In the genomic region with DNA sequence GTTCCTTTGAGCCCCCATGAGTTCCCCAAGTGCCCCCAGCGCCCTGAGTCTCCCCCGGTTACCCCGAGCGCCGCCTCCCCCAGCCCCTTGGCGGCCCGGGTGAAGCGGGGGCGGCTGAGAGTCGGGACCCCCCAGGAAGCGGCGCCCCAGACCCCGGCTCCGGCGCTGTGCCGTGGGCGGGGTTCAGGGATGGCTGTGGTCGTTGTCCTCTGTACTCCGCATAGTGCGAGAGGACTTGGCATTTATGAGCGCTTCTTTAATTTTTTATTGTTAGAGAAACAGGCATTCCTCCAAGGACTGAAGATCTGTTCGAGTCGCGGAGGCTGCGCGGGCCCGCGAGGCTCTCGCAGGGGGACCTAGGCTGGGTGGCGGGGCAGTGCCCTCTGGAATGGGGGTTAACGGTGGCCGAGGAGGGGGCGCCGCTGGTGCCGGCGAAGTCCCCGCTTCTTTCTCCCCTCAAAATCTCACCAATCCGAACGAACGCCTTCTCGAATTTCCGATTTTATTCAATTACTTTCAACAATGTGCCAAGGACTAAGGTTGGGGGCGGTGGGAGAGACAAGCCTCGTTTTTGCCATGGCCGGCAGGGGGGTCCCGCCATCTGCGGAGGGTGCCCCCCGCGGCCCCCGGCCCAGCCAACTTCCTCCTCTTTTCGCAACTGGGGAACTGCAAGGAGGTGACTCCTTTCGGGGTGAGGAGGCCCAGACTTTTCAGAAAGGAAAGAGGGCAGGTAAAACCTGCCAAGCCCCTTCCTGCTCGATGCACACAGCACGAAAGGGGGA, we compare ENCODE assay signal across 8 cellular contexts. TPM values are rescaled to one million over a fixed set of nuclear protein-coding genes. Genes with fewer than 3 reads are reported as not detected.
A peak's percentile ranks its signal among the peaks of the same experiment; 100 is the strongest.
DNase-seq lines count a peak whose midpoint lies in the region; ATAC-seq and TF ChIP-seq lines count a peak whose summit lies in the region.

No MANE protein-coding gene starts in this region.

- H3K9me3 ChIP-seq in colonic mucosa, result no peaks in the 10 kb centered on the region

- no peak overlapping the region for H3K27ac Mint-ChIP-seq in naive B cell

- peak overlapping the region in 1 of 2 donors; percentile 38 for H3K9ac ChIP-seq in colonic mucosa (ENCODE audit: low read depth in 2 of 2, low read length in 2 of 2)

- peaks cover 34% of the 10 kb centered on the region for H3K27me3 ChIP-seq in colonic mucosa

- H3K36me3 Mint-ChIP-seq in naive B cell, result no peaks in the 10 kb centered on the region

- H3K4me1 ChIP-seq in colonic mucosa, result peaks cover 5% of the 10 kb centered on the region

- H3K27me3 Mint-ChIP-seq in naive B cell, result peaks cover 50 to 68% (median 56%) of the 10 kb centered on the region in 3 donors

- peaks cover 0 to 2% (median 0%) of the 10 kb centered on the region in 7 donors for H3K9me3 Mint-ChIP-seq in naive B cell

- H3K27ac ChIP-seq in colonic mucosa, result no peak overlapping the region

- TF ChIP-seq CTCF in AG09309 (IDR thresholded peaks at IDR 0.05; ENCODE audit: control insufficient read depth, insufficient read depth, low read depth, low read length, missing control alignments) (no peak), LNCaP clone FGC (IDR thresholded peaks at IDR 0.05; ENCODE audit: control insufficient read depth, extremely low read depth, insufficient read depth) (no peak), colonic mucosa (IDR thresholded peaks at IDR 0.05) (no peak)

- intact Hi-C loops in colonic mucosa (cut with DNase I), result loop anchor here (10.0 kb wide), 1 partner anchor 731 kb away; no protein-coding TSS in a partner anchor

- peaks cover 19 to 22% (median 20%) of the 10 kb centered on the region in 3 donors for H3K4me1 Mint-ChIP-seq in naive B cell

- DNase-seq in AG09309 (ENCODE audit: low read depth), result no peak
- no peak for DNase-seq in LNCaP clone FGC (ENCODE audit: low read depth)
- no peak for DNase-seq in colonic mucosa
- DNase-seq in naive B cell, result no peak
- no peak for DNase-seq in NCI-H2171 (lab: John Stamatoyannopoulos, UW)
- DNase-seq in NCI-H345 treated with DMSO at 0.1 percent for 48 hours (lab: John Stamatoyannopoulos, UW; ENCODE audit: unreplicated experiment), result no peak
- DNase-seq in AG08396 (ENCODE audit: low spot score), result no peak

- peak; percentile 24 for ATAC-seq in naive B cell (ENCODE audit: low read depth in 2 of 2)
- no peak for ATAC-seq in HG03571 (IDR thresholded peaks at IDR 0.05; ENCODE audit: unreplicated experiment)

- peak overlapping the region; percentile 78 to 88 (median 82) for H3K4me3 Mint-ChIP-seq in naive B cell

- H3K4me3 ChIP-seq in AG09309 (ENCODE audit: control insufficient read depth, low read depth, low read length) (peak overlapping the region; percentile 10), LNCaP clone FGC (ENCODE audit: low read depth, low read length) (peak overlapping the region; percentile 43), colonic mucosa (peak overlapping the region; percentile 71)

- H3K36me3 ChIP-seq in colonic mucosa, result no peaks in the 10 kb centered on the region

RNA-seq across cellular contexts. Expression of a gene that starts 0.6 kb away (rescaled TPM):
- 10 to 100 TPM; 41.5 to 50.4 TPM for total RNA-seq in colonic mucosa
- not detected for polyA plus RNA-seq in naive B cell (ENCODE audit: low read depth in 6 of 6)

RNA-seq across cellular contexts. Expression of a gene that starts 32.5 kb away (rescaled TPM):
- under 1 TPM in 1 of 2 donors, not detected in 1; 0.05 TPM for total RNA-seq in colonic mucosa
- polyA plus RNA-seq in naive B cell (ENCODE audit: low read depth in 6 of 6), result under 1 TPM in 3 of 6 donors, not detected in 3; 0.13 to 0.25 (median 0.14) TPM

RNA-seq across cellular contexts. Expression of a gene that starts 38.8 kb away (rescaled TPM):
- total RNA-seq in colonic mucosa, result not detected
- polyA plus RNA-seq in naive B cell (ENCODE audit: low read depth in 6 of 6), result 1 to 10 TPM in 2 of 6 donors, not detected in 4; 2.0 to 3.4 TPM

Comparison
In these comparisons a context has a peak if more than half of its experiments do, and no peak if none do; other contexts are left out.
1. H3K4me3 ChIP-seq: peak in every context shown above with its lines; median percentile 71 in colonic mucosa; 43 in LNCaP clone FGC; 10 in AG09309.